2 cellular contexts compared by ENCODE assay signal in genomic region chr15:61545763-61546162, GRCh38.
TF ChIP-seq lines count a peak whose summit lies in the region.

No MANE protein-coding gene starts in this region.

TF ChIP-seq in SK-N-SH, 30 proteins besides CTCF, POLR2A, EP300 and RAD21 (continued from another document):
- peak; percentile 77 for TF ChIP-seq REST (IDR thresholded peaks at IDR 0.05; ENCODE audit: low read depth, low read length)

TF ChIP-seq in SK-N-SH treated with all-trans-retinoic acid at 6 μM for 48 hours, 23 proteins besides CTCF, POLR2A, EP300 and RAD21 (continued from another document):
- TF ChIP-seq, protein P1, sequence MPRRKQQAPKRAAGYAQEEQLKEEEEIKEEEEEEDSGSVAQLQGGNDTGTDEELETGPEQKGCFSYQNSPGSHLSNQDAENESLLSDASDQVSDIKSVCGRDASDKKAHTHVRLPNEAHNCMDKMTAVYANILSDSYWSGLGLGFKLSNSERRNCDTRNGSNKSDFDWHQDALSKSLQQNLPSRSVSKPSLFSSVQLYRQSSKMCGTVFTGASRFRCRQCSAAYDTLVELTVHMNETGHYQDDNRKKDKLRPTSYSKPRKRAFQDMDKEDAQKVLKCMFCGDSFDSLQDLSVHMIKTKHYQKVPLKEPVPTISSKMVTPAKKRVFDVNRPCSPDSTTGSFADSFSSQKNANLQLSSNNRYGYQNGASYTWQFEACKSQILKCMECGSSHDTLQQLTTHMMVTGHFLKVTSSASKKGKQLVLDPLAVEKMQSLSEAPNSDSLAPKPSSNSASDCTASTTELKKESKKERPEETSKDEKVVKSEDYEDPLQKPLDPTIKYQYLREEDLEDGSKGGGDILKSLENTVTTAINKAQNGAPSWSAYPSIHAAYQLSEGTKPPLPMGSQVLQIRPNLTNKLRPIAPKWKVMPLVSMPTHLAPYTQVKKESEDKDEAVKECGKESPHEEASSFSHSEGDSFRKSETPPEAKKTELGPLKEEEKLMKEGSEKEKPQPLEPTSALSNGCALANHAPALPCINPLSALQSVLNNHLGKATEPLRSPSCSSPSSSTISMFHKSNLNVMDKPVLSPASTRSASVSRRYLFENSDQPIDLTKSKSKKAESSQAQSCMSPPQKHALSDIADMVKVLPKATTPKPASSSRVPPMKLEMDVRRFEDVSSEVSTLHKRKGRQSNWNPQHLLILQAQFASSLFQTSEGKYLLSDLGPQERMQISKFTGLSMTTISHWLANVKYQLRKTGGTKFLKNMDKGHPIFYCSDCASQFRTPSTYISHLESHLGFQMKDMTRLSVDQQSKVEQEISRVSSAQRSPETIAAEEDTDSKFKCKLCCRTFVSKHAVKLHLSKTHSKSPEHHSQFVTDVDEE (CRISPR knock-in tag; IDR thresholded peaks at IDR 0.05) = no peak
- TF ChIP-seq TOX (CRISPR knock-in tag; IDR thresholded peaks at IDR 0.05; ENCODE audit: borderline replicate concordance) (no peak), BACH2 (CRISPR knock-in tag; IDR thresholded peaks at IDR 0.05; ENCODE audit: borderline replicate concordance) (no peak), OSR1 (CRISPR knock-in tag; IDR thresholded peaks at IDR 0.05) (no peak), ZNF8 (CRISPR knock-in tag; IDR thresholded peaks at IDR 0.05) (no peak), POU6F1 (CRISPR knock-in tag; IDR thresholded peaks at IDR 0.05; ENCODE audit: borderline replicate concordance, low read depth) (no peak), ZNF70 (CRISPR knock-in tag; IDR thresholded peaks at IDR 0.05) (no peak), ZFP30 (CRISPR knock-in tag; IDR thresholded peaks at IDR 0.05) (no peak), CSDC2 (CRISPR knock-in tag; IDR thresholded peaks at IDR 0.05) (no peak), PPARA (CRISPR knock-in tag; IDR thresholded peaks at IDR 0.05; ENCODE audit: borderline replicate concordance) (no peak), ESRRG (CRISPR knock-in tag; IDR thresholded peaks at IDR 0.05) (no peak), TCF4 (CRISPR knock-in tag; IDR thresholded peaks at IDR 0.05; ENCODE audit: borderline replicate concordance) (no peak), SNAI2 (CRISPR knock-in tag; IDR thresholded peaks at IDR 0.05) (no peak), GLIS3 (CRISPR knock-in tag; IDR thresholded peaks at IDR 0.05) (no peak), ZNF565 (CRISPR knock-in tag; conservative IDR thresholded peaks at IDR 0.05; ENCODE audit: low read depth) (no peak), ZFP3 (CRISPR knock-in tag; IDR thresholded peaks at IDR 0.05) (no peak)
- TF ChIP-seq, protein P2, sequence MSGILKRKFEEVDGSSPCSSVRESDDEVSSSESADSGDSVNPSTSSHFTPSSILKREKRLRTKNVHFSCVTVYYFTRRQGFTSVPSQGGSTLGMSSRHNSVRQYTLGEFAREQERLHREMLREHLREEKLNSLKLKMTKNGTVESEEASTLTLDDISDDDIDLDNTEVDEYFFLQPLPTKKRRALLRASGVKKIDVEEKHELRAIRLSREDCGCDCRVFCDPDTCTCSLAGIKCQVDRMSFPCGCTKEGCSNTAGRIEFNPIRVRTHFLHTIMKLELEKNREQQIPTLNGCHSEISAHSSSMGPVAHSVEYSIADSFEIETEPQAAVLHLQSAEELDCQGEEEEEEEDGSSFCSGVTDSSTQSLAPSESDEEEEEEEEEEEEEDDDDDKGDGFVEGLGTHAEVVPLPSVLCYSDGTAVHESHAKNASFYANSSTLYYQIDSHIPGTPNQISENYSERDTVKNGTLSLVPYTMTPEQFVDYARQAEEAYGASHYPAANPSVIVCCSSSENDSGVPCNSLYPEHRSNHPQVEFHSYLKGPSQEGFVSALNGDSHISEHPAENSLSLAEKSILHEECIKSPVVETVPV (CRISPR knock-in tag; IDR thresholded peaks at IDR 0.05) = no peak
- TF ChIP-seq, protein P3, sequence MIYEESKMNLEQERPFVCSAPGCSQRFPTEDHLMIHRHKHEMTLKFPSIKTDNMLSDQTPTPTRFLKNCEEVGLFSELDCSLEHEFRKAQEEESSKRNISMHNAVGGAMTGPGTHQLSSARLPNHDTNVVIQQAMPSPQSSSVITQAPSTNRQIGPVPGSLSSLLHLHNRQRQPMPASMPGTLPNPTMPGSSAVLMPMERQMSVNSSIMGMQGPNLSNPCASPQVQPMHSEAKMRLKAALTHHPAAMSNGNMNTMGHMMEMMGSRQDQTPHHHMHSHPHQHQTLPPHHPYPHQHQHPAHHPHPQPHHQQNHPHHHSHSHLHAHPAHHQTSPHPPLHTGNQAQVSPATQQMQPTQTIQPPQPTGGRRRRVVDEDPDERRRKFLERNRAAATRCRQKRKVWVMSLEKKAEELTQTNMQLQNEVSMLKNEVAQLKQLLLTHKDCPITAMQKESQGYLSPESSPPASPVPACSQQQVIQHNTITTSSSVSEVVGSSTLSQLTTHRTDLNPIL (CRISPR knock-in tag; IDR thresholded peaks at IDR 0.05; ENCODE audit: low read depth) = no peak
